ENCODE assay signal across 8 cellular contexts in the genomic region with DNA sequence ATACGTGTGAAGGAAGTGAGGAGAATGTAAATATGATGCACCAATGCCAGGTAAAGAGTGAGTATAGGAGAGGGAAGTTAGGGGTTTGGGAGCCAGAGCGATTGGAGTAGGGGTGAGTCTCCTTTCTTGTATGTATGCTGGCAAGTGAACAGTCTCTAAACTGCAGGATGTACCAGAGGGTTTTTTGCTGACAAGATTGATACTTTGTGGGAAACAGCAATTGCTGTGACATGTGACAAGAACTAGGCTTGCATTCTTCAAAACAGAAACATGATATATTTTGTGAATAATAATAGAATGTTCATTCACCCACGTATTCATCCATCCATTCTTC. TPM values are rescaled to one million over a fixed set of nuclear protein-coding genes. Genes with fewer than 3 reads are reported as not detected.
DNase-seq lines count a peak whose midpoint lies in the region; ATAC-seq and TF ChIP-seq lines count a peak whose summit lies in the region.

No MANE protein-coding gene starts in this region.

- no peaks in the 10 kb centered on the region for H3K9me3 ChIP-seq in A673 (ENCODE audit: low read depth, low read length, poor library complexity, severe bottlenecking)
- no peaks in the 10 kb centered on the region for H3K9me3 ChIP-seq in WERI-Rb-1 (ENCODE audit: severe bottlenecking)
- H3K9me3 ChIP-seq in mucosa of descending colon: no peaks in the 10 kb centered on the region

- ATAC-seq in GM18867 (IDR thresholded peaks at IDR 0.05; ENCODE audit: unreplicated experiment): peak; percentile 33
- ATAC-seq in HG03103 (IDR thresholded peaks at IDR 0.05; ENCODE audit: low read depth, unreplicated experiment): peak; percentile 26
- no peak for ATAC-seq in mucosa of descending colon

- POLR2A ChIA-PET in A673 (lab: Charles Lee; ENCODE audit: low non-redundant PET): no interaction called here

- CTCF ChIA-PET in A673 (lab: Charles Lee): no interaction called here

- H3K9ac ChIP-seq in rectal smooth muscle tissue (ENCODE audit: low read length): no peak overlapping the region

- DNase-seq in A673 (ENCODE audit: low spot score): peak; percentile 12
- DNase-seq in WERI-Rb-1: no peak
- DNase-seq in globus pallidus (ENCODE audit: low spot score): peak; percentile 37
- DNase-seq in mucosa of descending colon: no peak
- DNase-seq in DMS79 treated with DMSO at 0.1 percent for 48 hours (lab: John Stamatoyannopoulos, UW): no peak

- intact Hi-C loops in A673 (cut with micrococcal nuclease; ENCODE audit: unreplicated experiment): no loop called here
- intact Hi-C loops in mucosa of descending colon (cut with DNase I, micrococcal nuclease): no loop called here

- peak overlapping the region; percentile 55 for H3K4me3 ChIP-seq in A673 (ENCODE audit: low read depth, low read length, poor library complexity, severe bottlenecking)
- H3K4me3 ChIP-seq in WERI-Rb-1 (ENCODE audit: low read depth, low read length): peak overlapping the region; percentile 73
- peak overlapping the region; percentile 80 for H3K4me3 ChIP-seq in rectal smooth muscle tissue (ENCODE audit: low read length)
- no peak overlapping the region for H3K4me3 ChIP-seq in mucosa of descending colon

- H3K27me3 ChIP-seq in A673 (replicated peaks; ENCODE audit: insufficient read depth, low read depth, low read length, poor library complexity) (no peaks in the 10 kb centered on the region), WERI-Rb-1 (ENCODE audit: insufficient read depth, low read depth, severe bottlenecking) (peaks cover 8% of the 10 kb centered on the region), rectal smooth muscle tissue (ENCODE audit: control insufficient read depth, insufficient read depth, low read length) (no peaks in the 10 kb centered on the region)

- TF ChIP-seq CTCF in A673 (conservative IDR thresholded peaks at IDR 0.05; ENCODE audit: low read depth, low read length) (no peak), WERI-Rb-1 (IDR thresholded peaks at IDR 0.05; ENCODE audit: low read depth, low read length) (no peak), mucosa of descending colon (IDR thresholded peaks at IDR 0.05) (no peak)

- no TSS peak for BruUV-seq in A673 (replicated peaks; lab: Mats Ljungman, UMichigan)

- H3K36me3 ChIP-seq in A673 (ENCODE audit: insufficient read depth, low read length, poor library complexity, severe bottlenecking) (no peaks in the 10 kb centered on the region), WERI-Rb-1 (no peaks in the 10 kb centered on the region), rectal smooth muscle tissue (ENCODE audit: control insufficient read depth, insufficient read depth, low read length) (no peaks in the 10 kb centered on the region), mucosa of descending colon (ENCODE audit: low read depth) (no peaks in the 10 kb centered on the region)

- H3K27ac ChIP-seq in A673 (ENCODE audit: low read depth, low read length, poor library complexity, severe bottlenecking) (peak overlapping the region; percentile 52), WERI-Rb-1 (no peak overlapping the region; the same call in 1 of the 2 replicates), rectal smooth muscle tissue (ENCODE audit: low read depth, low read length) (peak overlapping the region; percentile 87)

- H3K4me1 ChIP-seq in A673 (ENCODE audit: insufficient read depth, low read length, poor library complexity, severe bottlenecking): no peaks in the 10 kb centered on the region
- H3K4me1 ChIP-seq in rectal smooth muscle tissue (ENCODE audit: control insufficient read depth, insufficient read depth, low read length): no peaks in the 10 kb centered on the region
- H3K4me1 ChIP-seq in mucosa of descending colon (ENCODE audit: low read depth): no peaks in the 10 kb centered on the region

RNA-seq across cellular contexts. Expression of gene CHIC1, which starts 0.7 kb away (rescaled TPM):
- total RNA-seq in A673 (2021): 4.7 and 5.2 TPM in 2 replicates
- total RNA-seq in mucosa of descending colon: 10 to 100 TPM in 1 of 3 donors, 1 to 10 TPM in 2; 6.4 to 15.3 (median 7.9) TPM

Comparison
In these comparisons a context has a peak if more than half of its experiments do, and no peak if none do; other contexts are left out.
1. DNase-seq: peak in A673 (single experiment) and globus pallidus (single experiment); none in WERI-Rb-1 (single experiment), mucosa of descending colon (0 of 3) and DMS79 treated with DMSO at 0.1 percent for 48 hours (single experiment).